ENCODE assay signal across 10 cellular contexts in the genomic region with DNA sequence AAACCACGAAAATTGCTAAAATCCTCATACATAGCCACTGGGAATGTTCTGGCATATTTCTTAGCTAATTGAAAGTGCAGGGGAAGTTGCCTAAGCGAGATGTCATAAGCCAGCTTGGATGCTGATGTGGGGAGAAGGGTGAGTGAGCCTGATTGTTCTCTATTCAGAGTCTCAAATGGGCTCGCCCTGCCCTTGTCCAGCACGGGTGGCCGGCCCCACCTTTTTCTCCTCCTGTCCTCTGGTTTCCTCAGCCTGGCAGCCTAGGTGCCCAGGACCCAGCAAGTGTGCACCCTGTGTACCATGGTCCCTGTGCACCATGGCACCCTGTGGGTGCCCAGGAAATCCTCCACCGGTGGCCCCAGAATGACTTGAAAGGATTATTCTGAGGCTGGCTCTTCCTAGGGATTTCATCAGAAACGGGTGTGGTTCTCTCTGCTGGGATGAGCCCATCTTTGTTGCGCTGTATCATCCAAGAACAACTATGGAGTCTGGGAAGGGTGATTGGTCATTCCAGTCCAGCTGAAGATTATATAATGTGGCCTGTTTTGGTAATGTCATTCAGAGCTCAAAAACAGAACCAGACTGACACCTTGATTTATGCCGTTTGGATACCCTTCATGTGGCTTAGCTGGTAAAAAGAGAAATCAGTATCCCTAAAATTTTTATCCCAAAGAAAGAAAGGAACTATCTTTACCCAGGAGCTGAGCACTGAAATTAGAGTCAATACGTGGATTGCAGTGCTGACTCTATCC.
A peak's percentile ranks its signal among the peaks of the same experiment; 100 is the strongest.
DNase-seq lines count a peak whose midpoint lies in the region; ATAC-seq and TF ChIP-seq lines count a peak whose summit lies in the region.
"Had no signal": no experiment of that assay in that cellular context is flagged by ENCODE, and none has a peak within 500 bp of the region (broad histone marks: within the 10 kb centered on the region; RNA-seq: fewer than 3 reads in every experiment).

No MANE protein-coding gene starts in this region.

- peaks cover 55% of the 10 kb centered on the region for H3K36me3 Mint-ChIP-seq in activated CD4-positive, alpha-beta T cell treated with anti-CD3 and anti-CD28 coated beads, Interleukin-2, amount 10 ng/mL, durations not matched to agents 24 days and 14 days (ENCODE audit: low read depth)

- peak overlapping the region; percentile 100 for H3K27ac Mint-ChIP-seq in activated CD4-positive, alpha-beta T cell treated with anti-CD3 and anti-CD28 coated beads, Interleukin-2, amount 10 ng/mL, durations not matched to agents 24 days and 14 days
- H3K27ac Mint-ChIP-seq: type B pancreatic cell had no signal

- H3K4me3 ChIP-seq in upper lobe of left lung: no peak overlapping the region
- H3K4me3 ChIP-seq: right lobe of liver had no signal

- TF ChIP-seq CTCF in upper lobe of left lung (IDR thresholded peaks at IDR 0.05): no peak

- H3K9me3 ChIP-seq in upper lobe of left lung: no peaks in the 10 kb centered on the region
- H3K9me3 ChIP-seq: right lobe of liver had no signal

- peak overlapping the region in 3 of 4 donors; percentile 38 to 79 (median 55) for H3K27ac ChIP-seq in upper lobe of left lung
- H3K27ac ChIP-seq: right lobe of liver had no signal

- peak overlapping the region; percentile 84 for H3K4me3 Mint-ChIP-seq in activated CD4-positive, alpha-beta T cell treated with anti-CD3 and anti-CD28 coated beads, Interleukin-2, amount 10 ng/mL, durations not matched to agents 24 days and 14 days
- H3K4me3 Mint-ChIP-seq: type B pancreatic cell had no signal

- ATAC-seq in upper lobe of left lung (ENCODE audit: low FRiP score in 2 of 2) (peak in 1 of 2 donors; percentile 64), HG03457 (IDR thresholded peaks at IDR 0.05; ENCODE audit: unreplicated experiment) (no peak), HG02970 (IDR thresholded peaks at IDR 0.05; ENCODE audit: low FRiP score, unreplicated experiment) (no peak)
- ATAC-seq: right lobe of liver had no signal

- peak in 1 of 4 donors; percentile 14 for TF ChIP-seq POLR2A in upper lobe of left lung (IDR thresholded peaks at IDR 0.05)

- peak; percentile 59 for DNase-seq in activated CD4-positive, alpha-beta T cell treated with anti-CD3 and anti-CD28 coated beads, Interleukin-2, amount 10 ng/mL, durations not matched to agents 24 days and 14 days
- no peak for DNase-seq in activated CD4-positive, alpha-beta T cell treated with anti-CD3 and anti-CD28 coated beads for 1 hour
- DNase-seq in amniotic epithelial cell (ENCODE audit: low read depth): peak; percentile 85
- DNase-seq in kidney tubule cell (ENCODE audit: low spot score): peak; percentile 21
- peak; percentile 51 to 61 for DNase-seq in upper lobe of left lung
- DNase-seq in activated gamma-delta T cell (lab: John Stamatoyannopoulos, UW): no peak

- no peaks in the 10 kb centered on the region for H3K36me3 ChIP-seq in upper lobe of left lung
- H3K36me3 ChIP-seq: right lobe of liver had no signal

- H3K4me1 ChIP-seq in upper lobe of left lung: peaks cover 44 to 70% (median 52%) of the 10 kb centered on the region in 4 donors

- H3K27me3 Mint-ChIP-seq in activated CD4-positive, alpha-beta T cell treated with anti-CD3 and anti-CD28 coated beads, Interleukin-2, amount 10 ng/mL, durations not matched to agents 24 days and 14 days: no peaks in the 10 kb centered on the region
- H3K27me3 Mint-ChIP-seq: type B pancreatic cell had no signal

- H3K4me1 Mint-ChIP-seq in activated CD4-positive, alpha-beta T cell treated with anti-CD3 and anti-CD28 coated beads, Interleukin-2, amount 10 ng/mL, durations not matched to agents 24 days and 14 days: peaks cover 87% of the 10 kb centered on the region

- no peaks in the 10 kb centered on the region for H3K27me3 ChIP-seq in upper lobe of left lung
- H3K27me3 ChIP-seq: right lobe of liver had no signal

- TF ChIP-seq EP300 in upper lobe of left lung (IDR thresholded peaks at IDR 0.05): no peak

- intact Hi-C loops in activated CD4-positive, alpha-beta T cell treated with anti-CD3 and anti-CD28 coated beads, Interleukin-2, amount 10 ng/mL, durations not matched to agents 24 days and 14 days (cut with micrococcal nuclease): no loop called here

- WGBS in upper lobe of left lung, 2 donors: 71 to 75% methylated on average over 9 to 10 of the region's 10 CpGs

- peaks cover 1% of the 10 kb centered on the region for H3K9me3 Mint-ChIP-seq in activated CD4-positive, alpha-beta T cell treated with anti-CD3 and anti-CD28 coated beads, Interleukin-2, amount 10 ng/mL, durations not matched to agents 24 days and 14 days
- H3K9me3 Mint-ChIP-seq: type B pancreatic cell had no signal

Comparison
In these comparisons a context has a peak if more than half of its experiments do, and no peak if none do; other contexts are left out.
1. DNase-seq: peak in activated CD4-positive, alpha-beta T cell treated with anti-CD3 and anti-CD28 coated beads, Interleukin-2, amount 10 ng/mL, durations not matched to agents 24 days and 14 days (single experiment), amniotic epithelial cell (single experiment), kidney tubule cell (single experiment) and upper lobe of left lung (2 of 2); none in activated CD4-positive, alpha-beta T cell treated with anti-CD3 and anti-CD28 coated beads for 1 hour (single experiment) and activated gamma-delta T cell (single experiment).